ENCODE assay signal across 15 cellular contexts in genomic region chr17:5702951-5703510, GRCh38.
"Had no signal": no experiment of that assay in that cellular context is flagged by ENCODE, and none has a peak within 500 bp of the region (broad histone marks: within the 10 kb centered on the region; RNA-seq: fewer than 3 reads in every experiment).

No MANE protein-coding gene starts in this region.

- H3K4me3 ChIP-seq: left ventricle myocardium inferior, suprapubic skin, upper lobe of right lung had no signal

- H3K27ac ChIP-seq: left ventricle myocardium inferior, parathyroid adenoma, suprapubic skin, upper lobe of right lung had no signal

- DNase-seq: activated CD8-positive, alpha-beta memory T cell treated with anti-CD3 and anti-CD28 coated beads, Interleukin-2, amount 10 ng/mL, durations not matched to agents 7 days and 5 days; activated gamma-delta T cell treated with Interleukin-2 at 50 U/mL for 16 hours; activated naive CD8-positive, alpha-beta T cell treated with anti-CD3 and anti-CD28 coated beads, Interleukin-2, amount 10 ng/mL, durations not matched to agents 7 days and 5 days; activated T-cell treated with anti-CD3 and anti-CD28 coated beads, Interleukin-2, amount 50 U/mL, for 4 hours; anterior cingulate cortex; glutamatergic neuron; left ventricle myocardium inferior; stimulated activated CD4-positive, alpha-beta T cell treated with anti-CD3 and anti-CD28 coated beads, Interleukin-4, amount 100 ng/mL, for 1 hour; stimulated activated CD8-positive, alpha-beta memory T cell treated with anti-CD3 and anti-CD28 coated beads, Interleukin-4, amount 100 ng/mL, for 48 hours; stimulated activated naive CD8-positive, alpha-beta T cell treated with anti-CD3 and anti-CD28 coated beads, Interleukin-15, Interleukin-2, amounts not matched to agents 100 U/mL and 50 U/mL, for 24 hours; upper lobe of right lung had no signal

- ATAC-seq: activated CD4-positive, CD25-positive, alpha-beta regulatory T cell treated with anti-CD3 and anti-CD28 coated beads, Interleukin-2, amount 50 U/mL, for 24 hours; activated CD8-positive, alpha-beta memory T cell treated with anti-CD3 and anti-CD28 coated beads, Interleukin-2, amount 10 ng/mL, durations not matched to agents 7 days and 5 days; activated T-cell treated with anti-CD3 and anti-CD28 coated beads, Interleukin-2, amount 50 U/mL, for 4 hours; esophagus mucosa; stimulated activated naive CD8-positive, alpha-beta T cell treated with anti-CD3 and anti-CD28 coated beads, Interleukin-15, Interleukin-2, amounts not matched to agents 100 U/mL and 50 U/mL, for 24 hours; upper lobe of right lung had no signal

- H3K4me1 ChIP-seq: left ventricle myocardium inferior, parathyroid adenoma, suprapubic skin, upper lobe of right lung had no signal
